In genomic region chr1:155911156-155912055, GRCh38 we compare ENCODE assay signal across 1 cellular context.
TF ChIP-seq lines count a peak whose summit lies in the region.

Gene RIT1, minus strand, starts transcription at chr1:155911349. Its CDS starts 588 bp downstream, at chr1:155910761.

TF ChIP-seq in HepG2, 621 proteins besides CTCF, POLR2A, EP300 and RAD21 (continued from another document):
- TF ChIP-seq MIER3 (CRISPR knock-in tag; IDR thresholded peaks at IDR 0.05; ENCODE audit: borderline replicate concordance) (0 out of 2 replicates have a peak, but pooled peaks have one; percentile 22), TRAFD1 (CRISPR knock-in tag; IDR thresholded peaks at IDR 0.05; ENCODE audit: borderline replicate concordance) (no peak), SNRNP70 (IDR thresholded peaks at IDR 0.05; ENCODE audit: low read depth, low read length) (no peak), ZNF350 (CRISPR knock-in tag; IDR thresholded peaks at IDR 0.05; ENCODE audit: borderline replicate concordance, low read depth) (no peak), RNF219 (CRISPR knock-in tag; IDR thresholded peaks at IDR 0.05) (no peak), TRIM22 (IDR thresholded peaks at IDR 0.05) (no peak), SUZ12 (IDR thresholded peaks at IDR 0.05; ENCODE audit: low read depth, low read length) (no peak), PHF8 (CRISPR knock-in tag; IDR thresholded peaks at IDR 0.05) (peak; percentile 71), IKZF1 (IDR thresholded peaks at IDR 0.05) (no peak), RARG (CRISPR knock-in tag; IDR thresholded peaks at IDR 0.05; ENCODE audit: low read depth) (no peak), HOXD1 (CRISPR knock-in tag; IDR thresholded peaks at IDR 0.05) (no peak), PRDM10 (CRISPR knock-in tag; IDR thresholded peaks at IDR 0.05; ENCODE audit: low read depth) (0 out of 2 replicates have a peak, but pooled peaks have one; percentile 17), ZNF816 (CRISPR knock-in tag; IDR thresholded peaks at IDR 0.05; ENCODE audit: borderline replicate concordance) (no peak), ZIK1 (CRISPR knock-in tag; IDR thresholded peaks at IDR 0.05; ENCODE audit: borderline replicate concordance, low read depth) (no peak), ZBTB46 (CRISPR knock-in tag; IDR thresholded peaks at IDR 0.05; ENCODE audit: borderline replicate concordance) (no peak), GTF3A (CRISPR knock-in tag; conservative IDR thresholded peaks at IDR 0.05) (no peak), ZFAT (CRISPR knock-in tag; conservative IDR thresholded peaks at IDR 0.05) (no peak), RFXANK (CRISPR knock-in tag; IDR thresholded peaks at IDR 0.05) (no peak), RARA (CRISPR knock-in tag; IDR thresholded peaks at IDR 0.05) (peak; percentile 37; the same call in 1 of the 2 replicates), ATF7-NPFF (CRISPR knock-in tag; IDR thresholded peaks at IDR 0.05; ENCODE audit: low read depth) (no peak), SRSF9 (IDR thresholded peaks at IDR 0.05; ENCODE audit: borderline replicate concordance, insufficient read depth, low read depth, low read length, poor library complexity, severe bottlenecking) (no peak), ZFP36 (IDR thresholded peaks at IDR 0.05; ENCODE audit: borderline replicate concordance, low read depth, low read length, partially characterized antibody) (no peak), FOXK2 (IDR thresholded peaks at IDR 0.05) (no peak), ZNF333 (CRISPR knock-in tag; IDR thresholded peaks at IDR 0.05; ENCODE audit: borderline replicate concordance) (no peak), ZNF225 (CRISPR knock-in tag; IDR thresholded peaks at IDR 0.05) (no peak), HMG20B (CRISPR knock-in tag; conservative IDR thresholded peaks at IDR 0.05) (no peak), ZNF619 (CRISPR knock-in tag; IDR thresholded peaks at IDR 0.05) (no peak)
- TF ChIP-seq, protein P1, sequence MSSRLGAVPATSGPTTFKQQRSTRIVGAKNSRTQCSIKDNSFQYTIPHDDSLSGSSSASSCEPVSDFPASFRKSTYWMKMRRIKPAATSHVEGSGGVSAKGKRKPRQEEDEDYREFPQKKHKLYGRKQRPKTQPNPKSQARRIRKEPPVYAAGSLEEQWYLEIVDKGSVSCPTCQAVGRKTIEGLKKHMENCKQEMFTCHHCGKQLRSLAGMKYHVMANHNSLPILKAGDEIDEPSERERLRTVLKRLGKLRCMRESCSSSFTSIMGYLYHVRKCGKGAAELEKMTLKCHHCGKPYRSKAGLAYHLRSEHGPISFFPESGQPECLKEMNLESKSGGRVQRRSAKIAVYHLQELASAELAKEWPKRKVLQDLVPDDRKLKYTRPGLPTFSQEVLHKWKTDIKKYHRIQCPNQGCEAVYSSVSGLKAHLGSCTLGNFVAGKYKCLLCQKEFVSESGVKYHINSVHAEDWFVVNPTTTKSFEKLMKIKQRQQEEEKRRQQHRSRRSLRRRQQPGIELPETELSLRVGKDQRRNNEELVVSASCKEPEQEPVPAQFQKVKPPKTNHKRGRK (CRISPR knock-in tag; IDR thresholded peaks at IDR 0.05) = no peak
